Comparison of ENCODE assay signal across 19 cellular contexts in the genomic region with DNA sequence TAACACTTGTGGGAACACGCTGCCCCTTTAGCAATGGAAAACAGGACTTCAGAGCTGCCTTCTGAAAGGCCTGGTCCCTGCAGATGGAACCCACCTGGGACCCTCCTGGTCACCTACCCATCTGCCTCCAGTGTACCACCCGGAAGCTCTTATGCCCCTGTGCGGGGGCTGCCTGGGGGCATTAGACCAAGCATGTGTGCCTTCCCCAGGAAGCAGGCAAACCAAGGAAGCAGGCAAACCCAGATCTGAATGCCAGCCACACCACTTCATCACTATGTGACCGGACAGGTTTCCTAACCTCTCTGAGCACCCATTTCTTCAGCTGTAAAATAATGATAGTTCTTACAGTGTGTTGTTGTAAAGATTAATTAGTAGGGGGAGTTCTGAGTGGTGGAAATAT. TPM values are rescaled to one million over a fixed set of nuclear protein-coding genes. Genes with fewer than 3 reads are reported as not detected.
DNase-seq lines count a peak whose midpoint lies in the region; ATAC-seq and TF ChIP-seq lines count a peak whose summit lies in the region.
"Had no signal": no experiment of that assay in that cellular context is flagged by ENCODE, and none has a peak within 500 bp of the region (broad histone marks: within the 10 kb centered on the region; RNA-seq: fewer than 3 reads in every experiment).

No MANE protein-coding gene starts in this region.

- no peak for ATAC-seq in GM18520 (IDR thresholded peaks at IDR 0.05; ENCODE audit: unreplicated experiment)
- no peak for ATAC-seq in GM18498 (IDR thresholded peaks at IDR 0.05; ENCODE audit: unreplicated experiment)
- no peak for ATAC-seq in HG02763 (IDR thresholded peaks at IDR 0.05; ENCODE audit: unreplicated experiment)
- ATAC-seq: GM12878 had no signal

- no peaks in the 10 kb centered on the region for H3K4me1 ChIP-seq in breast epithelium
- peaks cover 0 to 24% (median 5%) of the 10 kb centered on the region in 3 donors for H3K4me1 ChIP-seq in esophagus squamous epithelium

- H3K9me3 Mint-ChIP-seq in type B pancreatic cell: no peaks in the 10 kb centered on the region
- H3K9me3 Mint-ChIP-seq: CD4-positive, alpha-beta memory T cell had no signal

- H3K9me3 ChIP-seq in breast epithelium: no peaks in the 10 kb centered on the region
- H3K9me3 ChIP-seq in esophagus squamous epithelium: no peaks in the 10 kb centered on the region
- H3K9me3 ChIP-seq: BLaER1 had no signal

- in situ Hi-C loops in T47D (cut with HindIII; ENCODE audit: low pct_unique_long_range_greater_than_20kb, low sequenced_read_pairs): no loop called here

- peak overlapping the region; percentile 96 for H3K27ac Mint-ChIP-seq in type B pancreatic cell
- H3K27ac Mint-ChIP-seq: CD4-positive, alpha-beta memory T cell had no signal

- intact Hi-C loops in breast epithelium (cut with DNase I; ENCODE audit: low total_unique reads) (no loop called here), esophagus squamous epithelium (cut with DNase I) (no loop called here)

- H3K36me3 ChIP-seq in breast epithelium (no peaks in the 10 kb centered on the region), esophagus squamous epithelium (no peaks in the 10 kb centered on the region)
- H3K36me3 ChIP-seq: BLaER1 had no signal

- H3K27me3 ChIP-seq in breast epithelium: no peaks in the 10 kb centered on the region
- H3K27me3 ChIP-seq in esophagus squamous epithelium: no peaks in the 10 kb centered on the region
- H3K27me3 ChIP-seq: BLaER1 had no signal

- no peak for TF ChIP-seq POLR2A in breast epithelium (IDR thresholded peaks at IDR 0.05)
- TF ChIP-seq POLR2A in esophagus squamous epithelium (IDR thresholded peaks at IDR 0.05): no peak

- peak; percentile 43 to 68 for DNase-seq in T47D (ENCODE audit: low read depth in 1 of 2, low spot score in 1 of 2)
- DNase-seq in breast epithelium (ENCODE audit: low spot score in 2 of 2): no peak
- peak; percentile 74 for DNase-seq in epithelial cell of esophagus (ENCODE audit: low read depth)
- DNase-seq in esophagus squamous epithelium (lab: John Stamatoyannopoulos, UW): no peak
- DNase-seq in type B pancreatic cell (ENCODE audit: extremely low spot score, unreplicated experiment): no peak
- DNase-seq: 8988T; CD4-positive, alpha-beta memory T cell; DMS 273 treated with DMSO at 0.1 percent for 48 hours; DMS53; DND-41; EL; GM23248; HCEC 1CT had no signal

- peak overlapping the region; percentile 31 for H3K4me3 Mint-ChIP-seq in type B pancreatic cell
- H3K4me3 Mint-ChIP-seq: CD4-positive, alpha-beta memory T cell had no signal

- H3K36me3 Mint-ChIP-seq in type B pancreatic cell: no peaks in the 10 kb centered on the region

- no peaks in the 10 kb centered on the region for H3K4me1 Mint-ChIP-seq in type B pancreatic cell (ENCODE audit: unreplicated experiment)

- no peak overlapping the region for H3K4me3 ChIP-seq in breast epithelium
- H3K4me3 ChIP-seq in epithelial cell of esophagus (ENCODE audit: low read length): no peak overlapping the region
- no peak overlapping the region for H3K4me3 ChIP-seq in esophagus squamous epithelium
- H3K4me3 ChIP-seq: BLaER1, GM12878, GM23248 had no signal

- WGBS in esophagus squamous epithelium, 2 donors: 85 to 96% methylated on average over 2 to 3 of the region's 4 CpGs

- no peak for TF ChIP-seq CTCF in breast epithelium (IDR thresholded peaks at IDR 0.05)
- no peak for TF ChIP-seq CTCF in epithelial cell of esophagus (IDR thresholded peaks at IDR 0.05; ENCODE audit: insufficient read depth, low read depth, low read length, missing control alignments)
- TF ChIP-seq CTCF in esophagus squamous epithelium (IDR thresholded peaks at IDR 0.05): no peak
- TF ChIP-seq CTCF in type B pancreatic cell (conservative IDR thresholded peaks at IDR 0.05): no peak

- H3K27me3 Mint-ChIP-seq in type B pancreatic cell: no peaks in the 10 kb centered on the region
- H3K27me3 Mint-ChIP-seq: CD4-positive, alpha-beta memory T cell had no signal

- H3K27ac ChIP-seq in breast epithelium: no peak overlapping the region
- peak overlapping the region in 3 of 4 donors; percentile 44 to 79 (median 68) for H3K27ac ChIP-seq in esophagus squamous epithelium
- H3K27ac ChIP-seq: BLaER1, GM23248, HL-60 had no signal

RNA-seq across cellular contexts. Expression of a gene that starts 20.8 kb away (rescaled TPM):
- total RNA-seq in breast epithelium (10 to 100 TPM in 2 of 3 donors, 1 to 10 TPM in 1; 8.2 to 17.3 (median 14.7) TPM), esophagus squamous epithelium (1 to 10 TPM; 2.3 to 6.9 (median 3.8) TPM), type B pancreatic cell (ENCODE audit: low replicate concordance) (9.7 and 21.1 TPM in 2 replicates)

Comparison
In these comparisons a context has a peak if more than half of its experiments do, and no peak if none do; other contexts are left out.
1. DNase-seq: peak in T47D (2 of 2) and epithelial cell of esophagus (single experiment); none in breast epithelium (0 of 2), esophagus squamous epithelium (single experiment) and type B pancreatic cell (single experiment).
2. H3K27ac ChIP-seq: peak in esophagus squamous epithelium (3 of 4); none in breast epithelium (0 of 2).